ENCODE assay signal across 18 cellular contexts in genomic region chr4:146329042-146329716, GRCh38.
DNase-seq lines count a peak whose midpoint lies in the region; ATAC-seq, FAIRE-seq and TF ChIP-seq lines count a peak whose summit lies in the region.
"Had no signal": no experiment of that assay in that cellular context is flagged by ENCODE, and none has a peak within 500 bp of the region (broad histone marks: within the 10 kb centered on the region; RNA-seq: fewer than 3 reads in every experiment).

No MANE protein-coding gene starts in this region.

- ATAC-seq in GM21576 (IDR thresholded peaks at IDR 0.05; ENCODE audit: unreplicated experiment): no peak
- no peak for ATAC-seq in GM21390 (IDR thresholded peaks at IDR 0.05; ENCODE audit: unreplicated experiment)
- ATAC-seq in GM18873 (IDR thresholded peaks at IDR 0.05; ENCODE audit: low FRiP score, unreplicated experiment): no peak
- ATAC-seq: natural killer cell treated with Interleukin-12 subunit alpha and Interleukin-12 subunit beta and Interleukin-15 and Interleukin-18, amount 100 ng/mL, for 72 hours; upper lobe of right lung had no signal

- H3K36me3 ChIP-seq in ACC112 (ENCODE audit: insufficient read depth, low read length) (no peaks in the 10 kb centered on the region), brain microvascular endothelial cell (replicated peaks) (no peaks in the 10 kb centered on the region), keratinocyte (ENCODE audit: control insufficient read depth in 2 of 2, extremely low read depth in 1 of 2, insufficient read depth in 2 of 2, low read length in 2 of 2) (no peaks in the 10 kb centered on the region)
- H3K36me3 ChIP-seq: ascending aorta, upper lobe of right lung had no signal

- in situ Hi-C loops in brain microvascular endothelial cell (cut with HindIII; ENCODE audit: low pct_ligation_motif_present, low sequenced_read_pairs): no loop called here

- H3K4me3 ChIP-seq in ACC112 (ENCODE audit: low read depth, low read length): peak overlapping the region; percentile 52
- H3K4me3 ChIP-seq in brain microvascular endothelial cell (ENCODE audit: low read depth, low read length): no peak overlapping the region
- H3K4me3 ChIP-seq in keratinocyte (ENCODE audit: control insufficient read depth in 2 of 3, extremely low read depth in 1 of 3, insufficient read depth in 2 of 3, low read depth in 1 of 3, low read length in 3 of 3): no peak overlapping the region
- H3K4me3 ChIP-seq: ascending aorta, upper lobe of right lung had no signal

- H2AFZ ChIP-seq in ACC112 (ENCODE audit: low read length, unreplicated experiment) (no peak overlapping the region), keratinocyte (ENCODE audit: control insufficient read depth, low read length) (no peak overlapping the region)

- no peaks in the 10 kb centered on the region for H3K9me3 ChIP-seq in keratinocyte (ENCODE audit: control insufficient read depth, low read depth, low read length)
- H3K9me3 ChIP-seq: ascending aorta, upper lobe of right lung had no signal

- no peaks in the 10 kb centered on the region for H4K20me1 ChIP-seq in keratinocyte (ENCODE audit: control insufficient read depth, extremely low read depth, insufficient read depth, low read length)

- H3K4me1 ChIP-seq in ACC112 (ENCODE audit: control insufficient read depth, insufficient read depth, low read length, unreplicated experiment): peaks cover 47% of the 10 kb centered on the region
- peaks cover 41% of the 10 kb centered on the region for H3K4me1 ChIP-seq in keratinocyte (ENCODE audit: control insufficient read depth, extremely low read depth, insufficient read depth, low read length)
- H3K4me1 ChIP-seq: upper lobe of right lung had no signal

- no peak overlapping the region for H3K9ac ChIP-seq in keratinocyte (ENCODE audit: control insufficient read depth, extremely low read depth, insufficient read depth, low read length)

- peaks cover 3% of the 10 kb centered on the region for H3K79me2 ChIP-seq in ACC112 (ENCODE audit: control insufficient read depth, insufficient read depth, low read length, unreplicated experiment)
- peaks cover 8% of the 10 kb centered on the region for H3K79me2 ChIP-seq in keratinocyte (ENCODE audit: control insufficient read depth, insufficient read depth, low read length)

- peak; percentile 55 for FAIRE-seq in keratinocyte (lab: Jason Lieb, UNC)

- peak; percentile 51 for DNase-seq in HS-5 (ENCODE audit: low read depth)
- peak; percentile 48 for DNase-seq in brain microvascular endothelial cell
- no peak for DNase-seq in keratinocyte (ENCODE audit: low read depth, low spot score)
- no peak for DNase-seq in NCI-H1105 (lab: John Stamatoyannopoulos, UW)
- DNase-seq: activated T-cell treated with anti-CD3 and anti-CD28 coated beads for 4 hours; GDM1; islet precursor cell; NCI-H510A treated with DMSO at 0.1 percent for 48 hours; SHP77 treated with DMSO at 0.1 percent for 48 hours; stimulated activated CD4-positive, alpha-beta T cell treated with anti-CD3 and anti-CD28 coated beads, Interleukin-12 subunit alpha, Interleukin-12 subunit beta, amount 100 ng/mL, for 4 hours; upper lobe of right lung; WERI-Rb-1 had no signal

- dilution Hi-C loops in keratinocyte (cut with MboI; ENCODE audit: extremely low pct_ligation_motif_present, low sequenced_read_pairs): no loop called here

- H3K4me2 ChIP-seq in keratinocyte (ENCODE audit: control insufficient read depth, extremely low read depth, insufficient read depth, low read depth, low read length): peak overlapping the region; percentile 73

- TF ChIP-seq CTCF in brain microvascular endothelial cell (IDR thresholded peaks at IDR 0.05; ENCODE audit: low read depth, low read length, missing control alignments) (no peak), keratinocyte (optimal IDR thresholded peaks at IDR 0.05 in 1 of 3, IDR thresholded peaks at IDR 0.05 in 1 of 3, conservative IDR thresholded peaks at IDR 0.05 in 1 of 3; ENCODE audit: extremely low read depth in 1 of 3, insufficient read depth in 2 of 3, low read length in 3 of 3) (no peak)

- no peaks in the 10 kb centered on the region for H3K9me1 ChIP-seq in keratinocyte (ENCODE audit: control insufficient read depth, extremely low read depth, insufficient read depth, low read length)

- H3K27me3 ChIP-seq in ACC112 (ENCODE audit: insufficient read depth, low read length) (no peaks in the 10 kb centered on the region), brain microvascular endothelial cell (replicated peaks) (no peaks in the 10 kb centered on the region), keratinocyte (ENCODE audit: control insufficient read depth, extremely low read depth, insufficient read depth, low read length) (no peaks in the 10 kb centered on the region)
- H3K27me3 ChIP-seq: ascending aorta, upper lobe of right lung had no signal

- H3K27ac ChIP-seq in ACC112 (ENCODE audit: low read depth, low read length) (peak overlapping the region; percentile 92), brain microvascular endothelial cell (peak overlapping the region; percentile 66), keratinocyte (ENCODE audit: control insufficient read depth, insufficient read depth, low read length) (peak overlapping the region; percentile 68)
- H3K27ac ChIP-seq: ascending aorta, upper lobe of right lung, WERI-Rb-1 had no signal

Comparison
In these comparisons a context has a peak if more than half of its experiments do, and no peak if none do; other contexts are left out.
1. DNase-seq: peak in HS-5 (single experiment) and brain microvascular endothelial cell (single experiment); none in keratinocyte (single experiment) and NCI-H1105 (single experiment).
2. Peak in every context shown above with its lines, with median percentiles within 50 percentile points of each other: H3K27ac ChIP-seq.